In the genomic region with DNA sequence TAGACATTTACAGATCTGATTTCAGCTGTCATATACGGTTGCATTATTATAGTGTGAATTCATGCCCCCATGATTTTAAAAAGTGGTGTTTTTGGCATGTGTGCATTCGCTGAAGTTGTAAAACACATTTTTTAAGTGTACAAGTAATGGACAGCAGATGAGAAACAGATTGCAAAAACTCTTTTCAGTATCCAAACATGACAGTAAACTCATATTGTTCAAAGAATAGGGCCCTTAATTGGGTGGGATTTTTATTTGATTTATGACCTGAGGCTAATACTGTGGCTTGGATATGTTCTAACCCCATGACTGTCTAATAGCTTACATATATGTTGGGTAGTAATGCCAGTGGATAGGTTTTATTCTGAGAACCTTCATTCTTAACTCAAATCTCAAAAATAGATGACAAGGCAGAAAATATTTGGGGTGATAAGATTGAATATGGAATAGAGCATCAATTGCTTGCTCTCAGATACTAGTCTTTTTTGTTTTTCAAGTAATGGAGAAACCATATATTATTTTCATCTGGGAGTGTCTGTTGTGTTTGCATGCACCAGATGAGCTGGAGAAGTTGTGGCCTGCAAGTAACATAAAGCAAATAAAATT, we compare ENCODE assay signal across 16 cellular contexts.
"Had no signal": no experiment of that assay in that cellular context is flagged by ENCODE, and none has a peak within 500 bp of the region (broad histone marks: within the 10 kb centered on the region; RNA-seq: fewer than 3 reads in every experiment).

No MANE protein-coding gene starts in this region.

- H3K27ac Mint-ChIP-seq: activated T-helper 1 cell treated with anti-CD3 and anti-CD28 coated beads, Interleukin-12 subunit alpha, Interleukin-12 subunit beta, Interleukin-2, Interleukin-4 antibody, amounts not matched to agents 30 ng/mL and 10 ng/mL and 1 ng/mL, durations not matched to agents 14 hours and 24 hours and 36 hours; T-helper 1 cell treated with Interleukin-12 subunit alpha and Interleukin-12 subunit beta and Interleukin-4 antibody, amounts not matched to agents 30 μg/mL and 1 μg/mL, for 36 hours had no signal

- H3K4me3 ChIP-seq: adrenal gland, coronary artery, lung, skin epidermis, thyroid gland had no signal

- H3K9me3 ChIP-seq: adrenal gland, thyroid gland had no signal

- H3K9me3 Mint-ChIP-seq: activated T-helper 1 cell treated with anti-CD3 and anti-CD28 coated beads, Interleukin-12 subunit alpha, Interleukin-12 subunit beta, Interleukin-2, Interleukin-4 antibody, amounts not matched to agents 30 ng/mL and 10 ng/mL and 1 ng/mL, durations not matched to agents 14 hours and 24 hours and 36 hours; nephron; T-helper 1 cell treated with Interleukin-12 subunit alpha and Interleukin-12 subunit beta and Interleukin-4 antibody, amounts not matched to agents 30 μg/mL and 1 μg/mL, for 36 hours had no signal

- DNase-seq: activated CD4-positive, alpha-beta T cell treated with anti-CD3 and anti-CD28 coated beads for 48 hours; activated naive CD4-positive, alpha-beta T cell treated with Interleukin-2 at 50 U/mL for 16 hours; adrenal gland; central memory CD4-positive, alpha-beta T cell; effector CD4-positive, alpha-beta T cell; hypothalamus; left cardiac atrium; occipital lobe; stimulated activated CD4-positive, alpha-beta T cell treated with anti-CD3 and anti-CD28 coated beads, Interleukin-4, amount 100 ng/mL, for 4 hours; thyroid gland had no signal

- H3K4me3 Mint-ChIP-seq: activated T-helper 1 cell treated with anti-CD3 and anti-CD28 coated beads, Interleukin-12 subunit alpha, Interleukin-12 subunit beta, Interleukin-2, Interleukin-4 antibody, amounts not matched to agents 30 ng/mL and 10 ng/mL and 1 ng/mL, durations not matched to agents 14 hours and 24 hours and 36 hours; nephron; T-helper 1 cell treated with Interleukin-12 subunit alpha and Interleukin-12 subunit beta and Interleukin-4 antibody, amounts not matched to agents 30 μg/mL and 1 μg/mL, for 36 hours had no signal

- H3K36me3 ChIP-seq: adrenal gland, thyroid gland had no signal

- H3K27me3 ChIP-seq: adrenal gland, thyroid gland had no signal
